37 cellular contexts compared by ENCODE assay signal in the genomic region with DNA sequence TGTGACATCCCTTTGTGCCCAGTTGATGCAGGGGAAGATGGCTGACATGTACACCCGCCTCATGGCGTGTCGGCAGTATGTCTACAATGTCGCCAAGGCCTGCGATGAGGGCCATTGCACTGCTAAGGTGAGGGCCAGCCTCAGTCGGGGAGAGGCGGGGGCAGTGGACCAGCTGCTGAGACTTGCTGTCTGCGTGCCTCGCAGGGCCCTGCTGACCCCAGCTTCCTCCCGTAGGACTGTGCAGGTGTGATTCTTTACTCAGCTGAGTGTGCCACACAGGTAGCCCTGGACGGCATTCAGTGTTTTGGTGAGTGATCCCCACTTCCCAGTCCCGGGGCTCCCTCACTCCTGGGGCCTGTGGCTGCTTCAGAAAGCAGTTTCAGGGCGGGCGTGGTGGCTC.
"Had no signal": no experiment of that assay in that cellular context is flagged by ENCODE, and none has a peak within 500 bp of the region (broad histone marks: within the 10 kb centered on the region; RNA-seq: fewer than 3 reads in every experiment).

No MANE protein-coding gene starts in this region.

- H3K27ac ChIP-seq: adrenal gland, body of pancreas, breast epithelium, Peyer's patch, WERI-Rb-1 had no signal

- ATAC-seq: activated CD8-positive, alpha-beta memory T cell treated with anti-CD3 and anti-CD28 coated beads, Interleukin-2, amount 10 ng/mL, durations not matched to agents 7 days and 5 days; activated T-cell treated with anti-CD3 and anti-CD28 coated beads, Interleukin-2, amount 50 U/mL, for 72 hours; activated T-helper 17 cell treated with anti-CD3 and anti-CD28 coated beads, Interleukin-2, amount 50 U/mL, for 72 hours; body of pancreas; PC-3; Right ventricle myocardium inferior had no signal

- H3K9me3 ChIP-seq: adrenal gland, body of pancreas, breast epithelium, MG63, Peyer's patch had no signal

- FAIRE-seq: astrocyte had no signal

- H3K4me3 ChIP-seq: adrenal gland, body of pancreas, breast epithelium, MG63, Peyer's patch had no signal

- H3K27me3 ChIP-seq: adrenal gland, body of pancreas, breast epithelium, MG63, Peyer's patch had no signal

- H3K36me3 ChIP-seq: breast epithelium had no signal

- DNase-seq: activated CD4-positive, alpha-beta memory T cell treated with anti-CD3 and anti-CD28 coated beads, Interleukin-2, amount 10 ng/mL, durations not matched to agents 7 days and 5 days; activated CD4-positive, alpha-beta T cell treated with anti-CD3 and anti-CD28 coated beads for 1 hour; activated CD4-positive, alpha-beta T cell treated with anti-CD3 and anti-CD28 coated beads for 48 hours; activated CD4-positive, CD25-positive, alpha-beta regulatory T cell; activated CD8-positive, alpha-beta memory T cell treated with anti-CD3 and anti-CD28 coated beads for 24 hours; activated CD8-positive, alpha-beta memory T cell treated with anti-CD3 and anti-CD28 coated beads, Interleukin-2, amount 10 ng/mL, durations not matched to agents 7 days and 5 days; activated CD8-positive, alpha-beta memory T cell treated with anti-CD3 and anti-CD28 coated beads, Interleukin-2, amount 50 U/mL, for 48 hours; activated effector memory CD4-positive, alpha-beta T cell treated with anti-CD3 and anti-CD28 coated beads, Interleukin-2, amount 50 U/mL, for 16 hours; activated naive CD4-positive, alpha-beta T cell; activated naive CD4-positive, alpha-beta T cell treated with anti-CD3 and anti-CD28 coated beads, Interleukin-2, amount 50 U/mL, for 16 hours; activated naive CD8-positive, alpha-beta T cell treated with anti-CD3 and anti-CD28 coated beads, Interleukin-2, amount 10 ng/mL, durations not matched to agents 7 days and 5 days; activated T-cell treated with anti-CD3 and anti-CD28 coated beads, Interleukin-2, amount 50 U/mL, for 72 hours; adrenal gland; body of pancreas; Kasumi-1; KG1; MG63; NCI-H1048; NCI-H1105 treated with DMSO at 0.1 percent for 48 hours; NCI-H1436; NCI-H1694; NCI-H1930; NCI-H2081 treated with DMSO at 0.1 percent for 48 hours; NCI-H226; NCI-H446 treated with DMSO at 0.1 percent for 48 hours; NCI-H524; NCI-H748 treated with DMSO at 0.1 percent for 48 hours; NK-92 treated with Interleukin-12 subunit alpha and Interleukin-12 subunit beta, amount 100 ng/mL, for 24 hours; PC-3; Peyer's patch; RPMI8226; T1000; WERI-Rb-1 had no signal
